7 cellular contexts compared by ENCODE assay signal in the genomic region with DNA sequence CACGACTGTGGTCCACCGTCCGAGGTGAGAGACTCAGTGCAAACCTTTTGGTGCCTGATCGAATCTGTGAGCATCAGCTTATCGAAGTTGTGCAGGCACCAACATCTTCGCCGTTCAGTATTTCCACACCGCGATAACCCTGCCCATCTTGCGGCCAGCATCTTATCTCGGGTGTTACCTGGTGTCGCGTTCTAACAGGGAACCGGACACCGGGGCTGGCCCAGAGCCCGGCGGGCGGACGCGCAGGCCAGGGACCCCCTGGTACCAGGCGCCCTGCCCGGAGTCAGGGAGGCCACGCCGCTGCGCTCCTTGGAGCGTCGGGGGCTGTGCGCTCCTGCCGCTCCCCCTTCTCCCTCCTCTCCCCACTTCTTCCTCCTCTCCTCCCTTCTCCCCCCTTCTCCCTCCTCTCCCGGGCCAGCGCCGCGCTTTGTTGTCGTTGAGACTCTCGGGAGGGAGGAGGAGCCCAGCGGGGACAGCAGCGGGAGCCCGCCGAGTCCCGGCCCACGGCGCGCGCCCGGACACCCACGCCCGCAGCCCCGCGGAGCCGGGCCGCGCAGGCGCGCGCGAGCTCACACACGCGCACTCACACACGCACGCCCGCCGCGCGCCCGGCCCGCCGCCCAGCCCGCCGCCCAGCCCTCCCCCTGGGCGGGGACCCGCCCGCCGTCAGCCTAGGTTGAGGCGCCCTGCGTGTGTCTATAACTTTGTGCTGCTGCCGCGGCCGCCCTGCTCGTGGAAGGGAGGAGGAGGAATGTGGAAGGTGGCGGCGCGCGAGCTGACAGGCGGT. TPM values are rescaled to one million over a fixed set of nuclear protein-coding genes. Genes with fewer than 3 reads are reported as not detected.
DNase-seq lines count a peak whose midpoint lies in the region; ATAC-seq, FAIRE-seq and TF ChIP-seq lines count a peak whose summit lies in the region.

No MANE protein-coding gene starts in this region.

- no peaks in the 10 kb centered on the region for H3K9me3 Mint-ChIP-seq in WTC11

- H3K27me3 ChIP-seq in bronchial epithelial cell (ENCODE audit: control insufficient read depth, insufficient read depth, low read length) = no peaks in the 10 kb centered on the region
- no peaks in the 10 kb centered on the region for H3K27me3 ChIP-seq in spleen (replicated peaks in 1 of 7)

- peak overlapping the region; percentile 55 for H3K4me3 ChIP-seq in bronchial epithelial cell (ENCODE audit: low read depth, low read length)
- H3K4me3 ChIP-seq in spleen = peak overlapping the region; percentile 68 to 88 (median 82)

- H3K27me3 Mint-ChIP-seq in WTC11 (ENCODE audit: low read depth) = peaks cover 51% of the 10 kb centered on the region

- peak overlapping the region; percentile 93 for H3K4me3 Mint-ChIP-seq in WTC11

- TF ChIP-seq POLR2A in spleen (IDR thresholded peaks at IDR 0.05) = peak in 2 of 3 donors; percentile 82 to 87

- CTCF ChIA-PET in WTC11 (lab: Charles Lee) = interaction anchor here (1.2 to 3.0 kb wide), 2 partner anchors 279 to 334 kb away, joined by 11 to 13 read pairs; no protein-coding TSS in a partner anchor

- peak overlapping the region; percentile 93 for H3K27ac Mint-ChIP-seq in WTC11

- no peak for DNase-seq in GM18507 (ENCODE audit: extremely low spot score, insufficient read length, low read depth)
- peak; percentile 27 for DNase-seq in NCI-H2227 treated with DMSO at 0.1 percent for 48 hours (lab: John Stamatoyannopoulos, UW)
- peak; percentile 66 for DNase-seq in WTC11 (ENCODE audit: low spot score)
- DNase-seq in bronchial epithelial cell (ENCODE audit: low read depth) = peak; percentile 51
- peak; percentile 90 for DNase-seq in inferior parietal cortex (ENCODE audit: extremely low spot score)
- peak; percentile 98 for DNase-seq in spleen

- 0 to 1% (median 0%) methylated on average over 44 to 84 of the region's 84 CpGs for WGBS in spleen, 5 donors

- H3K9me3 ChIP-seq in spleen = no peaks in the 10 kb centered on the region

- peaks cover 10 to 42% (median 39%) of the 10 kb centered on the region in 6 donors for H3K4me1 ChIP-seq in spleen

- H3K4me1 Mint-ChIP-seq in WTC11 = peaks cover 25% of the 10 kb centered on the region

- H3K27ac ChIP-seq in spleen = peak overlapping the region; percentile 99 to 100 (median 100)

- TF ChIP-seq CTCF in WTC11 (IDR thresholded peaks at IDR 0.05) (no peak), bronchial epithelial cell (IDR thresholded peaks at IDR 0.05; ENCODE audit: insufficient read depth, low read length, severe bottlenecking) (no peak), spleen (IDR thresholded peaks at IDR 0.05 in 8 of 11, conservative IDR thresholded peaks at IDR 0.05 in 3 of 11) (no peak)

- H3K36me3 ChIP-seq in bronchial epithelial cell (ENCODE audit: control insufficient read depth, insufficient read depth, low read length) (no peaks in the 10 kb centered on the region), spleen (no peaks in the 10 kb centered on the region)

- FAIRE-seq in GM18507 (lab: Jason Lieb, UNC) (peak; percentile 9), bronchial epithelial cell (lab: Jason Lieb, UNC) (no peak)

- peak; percentile 32 for ATAC-seq in HG02973 (IDR thresholded peaks at IDR 0.05; ENCODE audit: unreplicated experiment)
- peak; percentile 1; the same call in 1 of the 2 replicates for ATAC-seq in WTC11

- POLR2A ChIA-PET in WTC11 (lab: Charles Lee) = interaction anchor here (0.8 to 1.2 kb wide), 2 partner anchors 13 to 17 kb away, joined by 3 to 4 read pairs; no protein-coding TSS in a partner anchor

- no peaks in the 10 kb centered on the region for H3K36me3 Mint-ChIP-seq in WTC11

- intact Hi-C loops in spleen (cut with DNase I; ENCODE audit: low total_unique reads) = no loop called here

TF ChIP-seq in WTC11, 78 proteins besides CTCF, POLR2A, EP300 and RAD21 (continues in another document):
- TF ChIP-seq HMGXB4 (CRISPR knock-in tag; IDR thresholded peaks at IDR 0.05) (no peak), FOXK1 (CRISPR knock-in tag; IDR thresholded peaks at IDR 0.05) (peak; percentile 26), CBFB (CRISPR knock-in tag; IDR thresholded peaks at IDR 0.05; ENCODE audit: low read depth) (no peak), OVOL2 (CRISPR knock-in tag; IDR thresholded peaks at IDR 0.05; ENCODE audit: borderline replicate concordance) (no peak), ZSCAN18 (CRISPR knock-in tag; IDR thresholded peaks at IDR 0.05) (no peak), GABPB1 (CRISPR knock-in tag; IDR thresholded peaks at IDR 0.05) (no peak), E2F1 (CRISPR knock-in tag; IDR thresholded peaks at IDR 0.05) (no peak), IRF2 (CRISPR knock-in tag; IDR thresholded peaks at IDR 0.05; ENCODE audit: borderline replicate concordance, low read depth) (no peak), PRRX2 (CRISPR knock-in tag; IDR thresholded peaks at IDR 0.05) (no peak), SP1 (CRISPR knock-in tag; conservative IDR thresholded peaks at IDR 0.05) (peak; percentile 59; the same call in 1 of the 2 replicates)
- TF ChIP-seq, protein P1, sequence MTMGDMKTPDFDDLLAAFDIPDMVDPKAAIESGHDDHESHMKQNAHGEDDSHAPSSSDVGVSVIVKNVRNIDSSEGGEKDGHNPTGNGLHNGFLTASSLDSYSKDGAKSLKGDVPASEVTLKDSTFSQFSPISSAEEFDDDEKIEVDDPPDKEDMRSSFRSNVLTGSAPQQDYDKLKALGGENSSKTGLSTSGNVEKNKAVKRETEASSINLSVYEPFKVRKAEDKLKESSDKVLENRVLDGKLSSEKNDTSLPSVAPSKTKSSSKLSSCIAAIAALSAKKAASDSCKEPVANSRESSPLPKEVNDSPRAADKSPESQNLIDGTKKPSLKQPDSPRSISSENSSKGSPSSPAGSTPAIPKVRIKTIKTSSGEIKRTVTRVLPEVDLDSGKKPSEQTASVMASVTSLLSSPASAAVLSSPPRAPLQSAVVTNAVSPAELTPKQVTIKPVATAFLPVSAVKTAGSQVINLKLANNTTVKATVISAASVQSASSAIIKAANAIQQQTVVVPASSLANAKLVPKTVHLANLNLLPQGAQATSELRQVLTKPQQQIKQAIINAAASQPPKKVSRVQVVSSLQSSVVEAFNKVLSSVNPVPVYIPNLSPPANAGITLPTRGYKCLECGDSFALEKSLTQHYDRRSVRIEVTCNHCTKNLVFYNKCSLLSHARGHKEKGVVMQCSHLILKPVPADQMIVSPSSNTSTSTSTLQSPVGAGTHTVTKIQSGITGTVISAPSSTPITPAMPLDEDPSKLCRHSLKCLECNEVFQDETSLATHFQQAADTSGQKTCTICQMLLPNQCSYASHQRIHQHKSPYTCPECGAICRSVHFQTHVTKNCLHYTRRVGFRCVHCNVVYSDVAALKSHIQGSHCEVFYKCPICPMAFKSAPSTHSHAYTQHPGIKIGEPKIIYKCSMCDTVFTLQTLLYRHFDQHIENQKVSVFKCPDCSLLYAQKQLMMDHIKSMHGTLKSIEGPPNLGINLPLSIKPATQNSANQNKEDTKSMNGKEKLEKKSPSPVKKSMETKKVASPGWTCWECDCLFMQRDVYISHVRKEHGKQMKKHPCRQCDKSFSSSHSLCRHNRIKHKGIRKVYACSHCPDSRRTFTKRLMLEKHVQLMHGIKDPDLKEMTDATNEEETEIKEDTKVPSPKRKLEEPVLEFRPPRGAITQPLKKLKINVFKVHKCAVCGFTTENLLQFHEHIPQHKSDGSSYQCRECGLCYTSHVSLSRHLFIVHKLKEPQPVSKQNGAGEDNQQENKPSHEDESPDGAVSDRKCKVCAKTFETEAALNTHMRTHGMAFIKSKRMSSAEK (CRISPR knock-in tag; IDR thresholded peaks at IDR 0.05; ENCODE audit: borderline replicate concordance) = no peak
- TF ChIP-seq, protein P2, sequence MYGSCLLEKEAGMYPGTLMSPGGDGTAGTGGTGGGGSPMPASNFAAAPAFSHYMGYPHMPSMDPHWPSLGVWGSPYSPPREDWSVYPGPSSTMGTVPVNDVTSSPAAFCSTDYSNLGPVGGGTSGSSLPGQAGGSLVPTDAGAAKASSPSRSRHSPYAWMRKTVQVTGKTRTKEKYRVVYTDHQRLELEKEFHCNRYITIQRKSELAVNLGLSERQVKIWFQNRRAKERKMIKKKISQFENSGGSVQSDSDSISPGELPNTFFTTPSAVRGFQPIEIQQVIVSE (CRISPR knock-in tag; IDR thresholded peaks at IDR 0.05; ENCODE audit: borderline replicate concordance) = no peak

RNA-seq across cellular contexts. Expression of gene FOXO3, which starts 1.4 kb away (rescaled TPM):
- total RNA-seq in WTC11 (2021) (15.6 to 18.1 TPM (median 17.8 TPM) in 3 replicates), bronchial epithelial cell (28.7 and 29.3 TPM in 2 replicates), spleen (10 to 100 TPM; 45.8 to 86.9 (median 75.2) TPM)
- 10 to 100 TPM in 2 of 3 donors, 1 to 10 TPM in 1; 9.4 to 12.6 (median 12.0) TPM for polyA plus RNA-seq in spleen
